4 cellular contexts compared by ENCODE assay signal in genomic region chr1:202191391-202191790, GRCh38. TPM values are rescaled to one million over a fixed set of nuclear protein-coding genes. Genes with fewer than 3 reads are reported as not detected.
"Had no signal": no experiment of that assay in that cellular context is flagged by ENCODE, and none has a peak within 500 bp of the region (broad histone marks: within the 10 kb centered on the region; RNA-seq: fewer than 3 reads in every experiment).

No MANE protein-coding gene starts in this region.

RNA-seq across cellular contexts. Expression of gene LGR6, which starts 2.2 kb away (rescaled TPM):
- total RNA-seq: lung microvascular endothelial cell had no signal

RNA-seq across cellular contexts. Expression of gene PTPN7, which starts 31.0 kb away (rescaled TPM):
- total RNA-seq: hepatocyte, lung microvascular endothelial cell, mammary epithelial cell, myocyte had no signal
